Comparison of ENCODE assay signal across 14 cellular contexts in the genomic region with DNA sequence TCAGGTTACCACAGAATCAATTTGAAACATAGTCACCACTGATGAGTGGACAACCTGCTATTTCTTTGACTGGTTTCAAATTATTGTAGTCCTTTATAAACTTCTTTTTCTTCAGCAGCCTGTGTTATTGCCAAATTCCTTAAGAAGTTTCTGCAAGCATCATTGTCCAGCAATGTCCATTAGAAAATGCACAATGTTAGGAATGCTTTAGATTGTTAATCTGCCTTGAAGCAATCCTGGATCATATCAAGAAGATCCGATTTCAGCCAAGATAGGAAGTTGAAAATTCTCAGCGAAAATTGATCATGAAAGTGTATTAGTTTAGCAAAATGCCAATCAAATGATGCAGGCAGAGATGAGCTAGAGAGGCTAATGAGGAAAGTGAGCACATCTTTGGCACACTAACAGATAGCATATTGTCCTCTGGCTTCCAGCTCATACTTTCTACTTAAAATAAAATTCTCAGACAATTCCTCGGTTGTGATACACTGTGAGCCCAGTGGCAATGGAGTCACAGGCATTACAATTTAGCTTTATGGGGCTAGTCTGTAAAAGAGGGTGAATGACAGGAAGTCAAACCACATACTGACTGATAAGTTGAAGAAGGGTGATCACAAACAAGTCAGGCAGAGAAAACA.
DNase-seq lines count a peak whose midpoint lies in the region; FAIRE-seq and TF ChIP-seq lines count a peak whose summit lies in the region.
"Had no signal": no experiment of that assay in that cellular context is flagged by ENCODE, and none has a peak within 500 bp of the region (broad histone marks: within the 10 kb centered on the region; RNA-seq: fewer than 3 reads in every experiment).

No MANE protein-coding gene starts in this region.

- H3K4me3 ChIP-seq in dorsolateral prefrontal cortex, result peak overlapping the region in 36 of 59 donors; percentile 2 to 45 (median 24)
- no peak overlapping the region for H3K4me3 ChIP-seq in small intestine (ENCODE audit: low read depth in 1 of 2, low read length in 2 of 2)
- H3K4me3 ChIP-seq: hepatocyte had no signal

- TF ChIP-seq CTCF in dorsolateral prefrontal cortex (IDR thresholded peaks at IDR 0.05 in 54 of 56, conservative IDR thresholded peaks at IDR 0.05 in 2 of 56; ENCODE audit: low read depth in 1 of 56, partially characterized antibody in 56 of 56) (no peak), neural crest cell (conservative IDR thresholded peaks at IDR 0.05) (no peak)

- H3K27ac ChIP-seq in dorsolateral prefrontal cortex (peak overlapping the region in 36 of 59 donors; percentile 7 to 80 (median 48)), small intestine (ENCODE audit: low read depth in 1 of 2, low read length in 1 of 2) (no peak overlapping the region)
- H3K27ac ChIP-seq: hepatocyte had no signal

- peaks cover 29% of the 10 kb centered on the region for H3K4me1 Mint-ChIP-seq in neural crest cell
- H3K4me1 Mint-ChIP-seq: IgD-negative memory B cell had no signal

- peak overlapping the region; percentile 7 for H3K4me3 Mint-ChIP-seq in neural crest cell
- H3K4me3 Mint-ChIP-seq: IgD-negative memory B cell had no signal

- H3K27me3 Mint-ChIP-seq in neural crest cell (ENCODE audit: low read depth), result no peaks in the 10 kb centered on the region
- H3K27me3 Mint-ChIP-seq: IgD-negative memory B cell had no signal

- intact Hi-C loops in dorsolateral prefrontal cortex (cut with DNase I), result loop anchor here in 1 of 2 donors (5.0 to 10.0 kb wide), 2 partner anchors 106 to 121 kb away; no protein-coding TSS in a partner anchor

- no peaks in the 10 kb centered on the region for H3K36me3 ChIP-seq in small intestine (ENCODE audit: control insufficient read depth in 2 of 2, insufficient read depth in 2 of 2, low read length in 2 of 2)

- no peaks in the 10 kb centered on the region for H3K9me3 ChIP-seq in small intestine (ENCODE audit: control insufficient read depth, low read depth)

- peak overlapping the region; percentile 73 for H3K27ac Mint-ChIP-seq in neural crest cell (ENCODE audit: unreplicated experiment)
- H3K27ac Mint-ChIP-seq: IgD-negative memory B cell had no signal

- peak; percentile 54 for DNase-seq in COLO829 (ENCODE audit: low spot score)
- DNase-seq in NCI-H2196 treated with DMSO at 0.1 percent for 48 hours (lab: John Stamatoyannopoulos, UW; ENCODE audit: unreplicated experiment), result peak; percentile 13
- DNase-seq in dorsolateral prefrontal cortex, result peak in 1 of 10 donors; percentile 14
- DNase-seq in neural crest cell (ENCODE audit: low read depth, low spot score), result no peak
- no peak for DNase-seq in HT-29 (ENCODE audit: low spot score)
- no peak for DNase-seq in small intestine
- no peak for DNase-seq in NCI-H748 treated with DMSO at 0.1 percent for 48 hours (lab: John Stamatoyannopoulos, UW)
- DNase-seq in glomerular visceral epithelial cell (ENCODE audit: extremely low spot score), result no peak
- DNase-seq: activated CD4-positive, alpha-beta T cell treated with anti-CD3 and anti-CD28 coated beads for 1 hour; Calu3; cortex of kidney; NCI-H2171 had no signal

- peaks cover 3% of the 10 kb centered on the region for H3K36me3 Mint-ChIP-seq in neural crest cell (ENCODE audit: low read depth)
- H3K36me3 Mint-ChIP-seq: IgD-negative memory B cell had no signal

- FAIRE-seq in small intestine (lab: Jason Lieb, UNC), result no peak

- H3K4me1 ChIP-seq in small intestine (ENCODE audit: control insufficient read depth in 2 of 2, insufficient read depth in 1 of 2, low read depth in 1 of 2, low read length in 1 of 2), result no peaks in the 10 kb centered on the region

- H3K27me3 ChIP-seq in dorsolateral prefrontal cortex, result peaks cover 0 to 5% (median 0%) of the 10 kb centered on the region in 45 donors
- no peaks in the 10 kb centered on the region for H3K27me3 ChIP-seq in small intestine (ENCODE audit: control insufficient read depth in 2 of 2, insufficient read depth in 2 of 2, low read length in 2 of 2)
- H3K27me3 ChIP-seq: hepatocyte had no signal

- peaks cover 2% of the 10 kb centered on the region for H3K9me3 Mint-ChIP-seq in neural crest cell

- WGBS in small intestine, 3 donors, result 49 to 62% (median 53%) methylated on average over 3 of the region's 3 CpGs

Comparison
In these comparisons a context has a peak if more than half of its experiments do, and no peak if none do; other contexts are left out.
1. DNase-seq: peak in COLO829 (single experiment) and NCI-H2196 treated with DMSO at 0.1 percent for 48 hours (single experiment); none in neural crest cell (single experiment), HT-29 (single experiment), small intestine (single experiment), NCI-H748 treated with DMSO at 0.1 percent for 48 hours (single experiment) and glomerular visceral epithelial cell (single experiment).
2. H3K27ac ChIP-seq: peak in dorsolateral prefrontal cortex (36 of 59); none in small intestine (0 of 2).
3. H3K4me3 ChIP-seq: peak in dorsolateral prefrontal cortex (36 of 59); none in small intestine (0 of 2).